ENCODE assay signal across 24 cellular contexts in the genomic region with DNA sequence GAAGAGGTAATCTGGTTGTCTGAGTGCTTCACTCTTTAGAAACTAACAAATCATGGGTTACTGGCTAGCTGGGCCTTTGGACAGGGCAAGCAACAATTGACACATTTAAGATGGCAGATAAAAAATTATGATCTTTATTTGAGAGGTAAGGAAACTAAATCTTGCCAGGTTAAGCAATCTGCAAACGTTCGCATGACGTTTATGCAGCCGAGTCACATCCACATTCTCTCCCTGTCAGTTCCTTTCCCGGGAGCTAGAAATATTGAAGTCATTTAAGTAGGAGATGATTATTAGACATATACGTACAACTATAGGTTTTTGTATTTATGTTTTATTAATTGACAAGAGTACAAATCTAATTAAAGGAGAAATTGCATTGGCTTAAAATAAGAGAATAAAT.
"Had no signal": no experiment of that assay in that cellular context is flagged by ENCODE, and none has a peak within 500 bp of the region (broad histone marks: within the 10 kb centered on the region; RNA-seq: fewer than 3 reads in every experiment).

No MANE protein-coding gene starts in this region.

- DNase-seq: activated B cell treated with CpG ODN at 0.5 μM for 24 hours; activated CD4-positive, alpha-beta memory T cell treated with anti-CD3 and anti-CD28 coated beads, Interleukin-2, amount 10 ng/mL, durations not matched to agents 7 days and 5 days; activated CD4-positive, alpha-beta T cell treated with anti-CD3 and anti-CD28 coated beads for 48 hours; activated CD8-positive, alpha-beta memory T cell treated with anti-CD3 and anti-CD28 coated beads, Interleukin-2, amount 10 ng/mL, durations not matched to agents 7 days and 5 days; activated naive CD4-positive, alpha-beta T cell; activated naive CD8-positive, alpha-beta T cell treated with anti-CD3 and anti-CD28 coated beads for 36 hours; activated T-cell treated with anti-CD3 and anti-CD28 coated beads, Interleukin-2, amount 50 U/mL, for 1 hour; amygdala; body of pancreas; foreskin keratinocyte; glutamatergic neuron; hippocampal formation; lower lobe of right lung; occipital lobe; retina; stimulated activated CD4-positive, alpha-beta T cell treated with anti-CD3 and anti-CD28 coated beads, Interleukin-12 subunit alpha, Interleukin-12 subunit beta, amount 100 ng/mL, for 4 hours; stimulated activated CD4-positive, alpha-beta T cell treated with anti-CD3 and anti-CD28 coated beads, Interleukin-1b, Interleukin-23, amount 100 ng/mL, for 48 hours; stimulated activated CD8-positive, alpha-beta memory T cell treated with anti-CD3 and anti-CD28 coated beads, Interleukin-4, amount 100 ng/mL, for 48 hours; stimulated activated naive CD4-positive, alpha-beta T cell; T-cell; upper lobe of right lung had no signal

- H3K27ac Mint-ChIP-seq: activated B cell treated with CpG ODN at 0.5 μM for 24 hours; activated CD4-positive, alpha-beta memory T cell treated with anti-CD3 and anti-CD28 coated beads, Interleukin-2, amount 10 ng/mL, durations not matched to agents 7 days and 5 days; activated CD8-positive, alpha-beta memory T cell treated with anti-CD3 and anti-CD28 coated beads, Interleukin-2, amount 10 ng/mL, durations not matched to agents 7 days and 5 days; activated naive CD8-positive, alpha-beta T cell treated with anti-CD3 and anti-CD28 coated beads for 36 hours; activated T-helper 17 cell treated with anti-CD3 and anti-CD28 coated beads, Interleukin-2, amount 50 U/mL, for 72 hours; T-cell had no signal

- H3K4me3 Mint-ChIP-seq: activated B cell treated with CpG ODN at 0.5 μM for 24 hours; activated CD4-positive, alpha-beta memory T cell treated with anti-CD3 and anti-CD28 coated beads, Interleukin-2, amount 10 ng/mL, durations not matched to agents 7 days and 5 days; activated CD8-positive, alpha-beta memory T cell treated with anti-CD3 and anti-CD28 coated beads, Interleukin-2, amount 10 ng/mL, durations not matched to agents 7 days and 5 days; activated naive CD8-positive, alpha-beta T cell treated with anti-CD3 and anti-CD28 coated beads for 36 hours; central memory CD8-positive, alpha-beta T cell; T-cell had no signal

- H3K4me1 Mint-ChIP-seq: activated B cell treated with CpG ODN at 0.5 μM for 24 hours; activated naive CD8-positive, alpha-beta T cell treated with anti-CD3 and anti-CD28 coated beads for 36 hours; activated T-helper 17 cell treated with anti-CD3 and anti-CD28 coated beads, Interleukin-2, amount 50 U/mL, for 72 hours; T-cell had no signal

- H3K4me1 ChIP-seq: body of pancreas, foreskin keratinocyte, lower lobe of right lung, upper lobe of right lung had no signal

- H3K36me3 Mint-ChIP-seq: activated CD8-positive, alpha-beta memory T cell treated with anti-CD3 and anti-CD28 coated beads, Interleukin-2, amount 10 ng/mL, durations not matched to agents 7 days and 5 days; activated naive CD8-positive, alpha-beta T cell treated with anti-CD3 and anti-CD28 coated beads for 36 hours; T-cell had no signal

- H3K4me3 ChIP-seq: body of pancreas, coronary artery, lower lobe of right lung, upper lobe of right lung had no signal

- H3K9me3 ChIP-seq: body of pancreas, lower lobe of right lung, upper lobe of right lung had no signal

- H3K36me3 ChIP-seq: lower lobe of right lung, upper lobe of right lung had no signal

- H3K27me3 ChIP-seq: body of pancreas, upper lobe of right lung had no signal

- H3K27ac ChIP-seq: body of pancreas, coronary artery, foreskin keratinocyte, lower lobe of right lung, upper lobe of right lung had no signal

- H3K9me3 Mint-ChIP-seq: activated B cell treated with CpG ODN at 0.5 μM for 24 hours; activated CD4-positive, alpha-beta memory T cell treated with anti-CD3 and anti-CD28 coated beads, Interleukin-2, amount 10 ng/mL, durations not matched to agents 7 days and 5 days; activated naive CD8-positive, alpha-beta T cell treated with anti-CD3 and anti-CD28 coated beads for 36 hours; activated T-helper 17 cell treated with anti-CD3 and anti-CD28 coated beads, Interleukin-2, amount 50 U/mL, for 72 hours; central memory CD8-positive, alpha-beta T cell; T-cell had no signal
